8 cellular contexts compared by ENCODE assay signal in genomic region chr6:143427109-143427817, GRCh38. TPM values are rescaled to one million over a fixed set of nuclear protein-coding genes. Genes with fewer than 3 reads are reported as not detected.
DNase-seq lines count a peak whose midpoint lies in the region; ATAC-seq and TF ChIP-seq lines count a peak whose summit lies in the region.

No MANE protein-coding gene starts in this region.

- CTCF ChIA-PET in activated CD4-positive, alpha-beta memory T cell treated with anti-CD3 and anti-CD28 coated beads, Interleukin-2, amount 10 ng/mL, durations not matched to agents 7 days and 5 days (lab: Charles Lee) = interaction anchor here (0.6 to 4.5 kb wide), 24 partner anchors 10 to 954 kb away, joined by 3 to 34 read pairs (median 4); no protein-coding TSS in a partner anchor

- TF ChIP-seq CTCF in mesothelial cell of epicardium (IDR thresholded peaks at IDR 0.05; ENCODE audit: unreplicated experiment) = peak; percentile 78

- no peaks in the 10 kb centered on the region for H3K9me3 Mint-ChIP-seq in activated CD4-positive, alpha-beta memory T cell treated with anti-CD3 and anti-CD28 coated beads, Interleukin-2, amount 10 ng/mL, durations not matched to agents 7 days and 5 days
- no peaks in the 10 kb centered on the region for H3K9me3 Mint-ChIP-seq in mesothelial cell of epicardium

- no peak overlapping the region for H3K4me3 ChIP-seq in effector memory CD4-positive, alpha-beta T cell (ENCODE audit: insufficient read depth, low read depth, low read length, poor library complexity, severe bottlenecking)

- peak; percentile 38 for DNase-seq in COLO829 (ENCODE audit: low spot score)
- DNase-seq in NCI-H526 treated with DMSO at 0.1 percent for 48 hours (lab: John Stamatoyannopoulos, UW) = peak; percentile 84
- DNase-seq in activated CD4-positive, alpha-beta memory T cell treated with anti-CD3 and anti-CD28 coated beads, Interleukin-2, amount 10 ng/mL, durations not matched to agents 7 days and 5 days = peak; percentile 72
- peak; percentile 45 to 55 (median 47) for DNase-seq in effector memory CD4-positive, alpha-beta T cell
- DNase-seq in mesothelial cell of epicardium (ENCODE audit: low spot score in 2 of 2, unreplicated experiment in 2 of 2) = peak; percentile 68 to 85
- peak; percentile 51 to 53 for DNase-seq in stimulated activated CD8-positive, alpha-beta memory T cell treated with anti-CD3 and anti-CD28 coated beads, Interleukin-2, amount 100 ng/mL, for 48 hours (ENCODE audit: low read depth in 2 of 2)

- H3K4me1 Mint-ChIP-seq in activated CD4-positive, alpha-beta memory T cell treated with anti-CD3 and anti-CD28 coated beads, Interleukin-2, amount 10 ng/mL, durations not matched to agents 7 days and 5 days = peaks cover 1% of the 10 kb centered on the region
- peaks cover 12% of the 10 kb centered on the region for H3K4me1 Mint-ChIP-seq in mesothelial cell of epicardium

- ATAC-seq in GM19372 (IDR thresholded peaks at IDR 0.05; ENCODE audit: low read depth, unreplicated experiment) = peak; percentile 100
- peak; percentile 100 for ATAC-seq in HG03439 (IDR thresholded peaks at IDR 0.05; ENCODE audit: unreplicated experiment)

- H3K27me3 Mint-ChIP-seq in activated CD4-positive, alpha-beta memory T cell treated with anti-CD3 and anti-CD28 coated beads, Interleukin-2, amount 10 ng/mL, durations not matched to agents 7 days and 5 days = no peaks in the 10 kb centered on the region
- H3K27me3 Mint-ChIP-seq in mesothelial cell of epicardium (ENCODE audit: low read depth) = no peaks in the 10 kb centered on the region

- POLR2A ChIA-PET in activated CD4-positive, alpha-beta memory T cell treated with anti-CD3 and anti-CD28 coated beads, Interleukin-2, amount 10 ng/mL, durations not matched to agents 7 days and 5 days (lab: Charles Lee) = interaction anchor here (1.2 kb wide), 2 partner anchors 23 to 30 kb away, joined by 4 read pairs; partner anchors contain the start of genes ADAT2 and PEX3

- H3K9me3 ChIP-seq in effector memory CD4-positive, alpha-beta T cell (ENCODE audit: control insufficient read depth, low read length) = no peaks in the 10 kb centered on the region

- no peaks in the 10 kb centered on the region for H3K36me3 ChIP-seq in effector memory CD4-positive, alpha-beta T cell (ENCODE audit: control insufficient read depth, insufficient read depth, low read length)

- no peak overlapping the region for H3K27ac Mint-ChIP-seq in activated CD4-positive, alpha-beta memory T cell treated with anti-CD3 and anti-CD28 coated beads, Interleukin-2, amount 10 ng/mL, durations not matched to agents 7 days and 5 days
- peak overlapping the region; percentile 87 for H3K27ac Mint-ChIP-seq in mesothelial cell of epicardium

- H3K27ac ChIP-seq in effector memory CD4-positive, alpha-beta T cell (ENCODE audit: insufficient read depth, low read length, poor library complexity, severe bottlenecking) = no peak overlapping the region

- no peaks in the 10 kb centered on the region for H3K27me3 ChIP-seq in effector memory CD4-positive, alpha-beta T cell (replicated peaks; ENCODE audit: control insufficient read depth, insufficient read depth, low read length, poor library complexity, severe bottlenecking)

- H3K4me3 Mint-ChIP-seq in activated CD4-positive, alpha-beta memory T cell treated with anti-CD3 and anti-CD28 coated beads, Interleukin-2, amount 10 ng/mL, durations not matched to agents 7 days and 5 days = no peak overlapping the region
- H3K4me3 Mint-ChIP-seq in mesothelial cell of epicardium = no peak overlapping the region

- no peaks in the 10 kb centered on the region for H3K4me1 ChIP-seq in effector memory CD4-positive, alpha-beta T cell (ENCODE audit: control insufficient read depth, insufficient read depth, low read length, poor library complexity, severe bottlenecking)

- H3K36me3 Mint-ChIP-seq in activated CD4-positive, alpha-beta memory T cell treated with anti-CD3 and anti-CD28 coated beads, Interleukin-2, amount 10 ng/mL, durations not matched to agents 7 days and 5 days (ENCODE audit: low read depth) = peaks cover 10% of the 10 kb centered on the region
- H3K36me3 Mint-ChIP-seq in mesothelial cell of epicardium = no peaks in the 10 kb centered on the region

RNA-seq across cellular contexts. Expression of gene ADAT2, which starts 23.2 kb away (rescaled TPM):
- 10 to 100 TPM; 19.4 to 20.1 TPM for total RNA-seq in activated CD4-positive, alpha-beta memory T cell treated with anti-CD3 and anti-CD28 coated beads, Interleukin-2, amount 10 ng/mL, durations not matched to agents 7 days and 5 days
- 14.2 to 16.5 TPM (median 15.2 TPM) in 3 replicates for total RNA-seq in mesothelial cell of epicardium

RNA-seq across cellular contexts. Expression of gene PEX3, which starts 23.3 kb away (rescaled TPM):
- total RNA-seq in activated CD4-positive, alpha-beta memory T cell treated with anti-CD3 and anti-CD28 coated beads, Interleukin-2, amount 10 ng/mL, durations not matched to agents 7 days and 5 days = 10 to 100 TPM; 14.1 to 15.9 TPM
- 20.8 to 25.2 TPM (median 21.3 TPM) in 3 replicates for total RNA-seq in mesothelial cell of epicardium
